11 cellular contexts compared by ENCODE assay signal in the genomic region with DNA sequence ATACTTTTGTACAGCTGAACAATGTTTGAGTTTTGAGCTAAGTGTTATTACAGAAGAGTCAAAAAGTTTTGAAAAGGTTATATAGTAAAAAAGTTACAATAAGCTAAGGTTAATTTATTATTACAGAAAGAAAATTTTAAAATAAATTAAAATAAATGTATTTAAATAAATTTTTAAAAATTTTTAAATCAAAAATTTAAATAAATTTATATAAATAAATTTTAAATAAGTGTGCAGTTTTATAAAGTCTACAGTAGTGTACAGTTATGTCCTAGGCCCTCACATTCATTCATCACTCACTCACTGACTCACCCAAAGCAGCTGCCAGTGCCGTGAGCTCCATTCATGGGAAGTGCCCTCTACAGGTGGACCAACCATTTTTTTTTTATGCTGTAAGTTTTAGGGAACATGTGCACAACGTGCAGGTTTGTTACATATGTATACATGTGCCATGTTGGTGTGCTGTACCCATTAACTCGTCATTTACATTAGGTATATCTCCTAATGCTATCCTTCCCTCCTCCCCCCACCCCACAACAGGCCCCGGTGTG.
DNase-seq lines count a peak whose midpoint lies in the region; ATAC-seq and TF ChIP-seq lines count a peak whose summit lies in the region.
"Had no signal": no experiment of that assay in that cellular context is flagged by ENCODE, and none has a peak within 500 bp of the region (broad histone marks: within the 10 kb centered on the region; RNA-seq: fewer than 3 reads in every experiment).

No MANE protein-coding gene starts in this region.

- no peak overlapping the region for H4K8ac ChIP-seq in H9 (replicated peaks; ENCODE audit: insufficient read length, low read depth, low read length)

- no peaks in the 10 kb centered on the region for H3K79me1 ChIP-seq in H9 (ENCODE audit: insufficient read depth, low read depth, low read length, poor library complexity, severe bottlenecking)

- H3K27ac Mint-ChIP-seq in H9: no peak overlapping the region

- H2BK20ac ChIP-seq in H9 (ENCODE audit: low read depth, low read length, poor library complexity, severe bottlenecking): no peak overlapping the region

- H3K4me2 ChIP-seq in H9 (ENCODE audit: insufficient read depth, insufficient read length, low read length): no peak overlapping the region

- H2BK120ac ChIP-seq in H9 (ENCODE audit: low read depth, low read length, poor library complexity, severe bottlenecking): no peak overlapping the region

- H4K20me1 ChIP-seq in H9 (ENCODE audit: control insufficient read depth, insufficient read depth, insufficient read length): no peaks in the 10 kb centered on the region

- no peaks in the 10 kb centered on the region for H3K23me2 ChIP-seq in H9 (ENCODE audit: insufficient read length, low read depth, low read length, poor library complexity, severe bottlenecking)

- H3K9me3 ChIP-seq in H9 (ENCODE audit: control insufficient read depth, low read depth, low read length): no peaks in the 10 kb centered on the region
- H3K9me3 ChIP-seq: thoracic aorta had no signal

- no peak overlapping the region for H3K14ac ChIP-seq in H9 (ENCODE audit: insufficient read depth, low read length)

- H3K36me3 Mint-ChIP-seq in H9 (ENCODE audit: insufficient read depth in 1 of 3, low read depth in 3 of 3): peaks cover 0 to 2% (median 0%) of the 10 kb centered on the region in 3 experiments; a peak in 1 of 7 replicates

- ATAC-seq in HG03196 (IDR thresholded peaks at IDR 0.05; ENCODE audit: unreplicated experiment): no peak

- H2BK5ac ChIP-seq in H9 (ENCODE audit: insufficient read length, low read length): no peak overlapping the region

- no peak overlapping the region for H2BK12ac ChIP-seq in H9 (ENCODE audit: insufficient read length, low read depth, low read length)

- no peak overlapping the region for H3T11ph ChIP-seq in H9 (ENCODE audit: low read length)

- TF ChIP-seq CTCF in H9 (conservative IDR thresholded peaks at IDR 0.05): peak; percentile 24; the same call in 2 of the 3 replicates
- TF ChIP-seq CTCF in RWPE1 (conservative IDR thresholded peaks at IDR 0.05; ENCODE audit: low read depth): no peak
- peak; percentile 3 for TF ChIP-seq CTCF in foreskin fibroblast (IDR thresholded peaks at IDR 0.05; ENCODE audit: low read depth, low read length)
- TF ChIP-seq CTCF in GM10248 (IDR thresholded peaks at IDR 0.05; ENCODE audit: control extremely low read depth, extremely low read depth, low read depth, missing control alignments): no peak

- H3K4me3 ChIP-seq in foreskin fibroblast (ENCODE audit: low read depth in 1 of 2, low read length in 2 of 2): no peak overlapping the region
- H3K4me3 ChIP-seq: thoracic aorta had no signal

- H3K4me3 Mint-ChIP-seq in H9: no peak overlapping the region

- no peaks in the 10 kb centered on the region for H3K27me3 ChIP-seq in H9 (ENCODE audit: insufficient read depth, low read length)

- no peak overlapping the region for H3K23ac ChIP-seq in H9 (ENCODE audit: insufficient read length, low read depth, low read length)

- CTCF ChIA-PET in RWPE1 (lab: Yijun Ruan, JAX) (interaction anchor here (0.6 kb wide), 5 partner anchors 18 to 465 kb away, joined by 3 to 4 read pairs (median 3); no protein-coding TSS in a partner anchor), GM10248 (lab: Yijun Ruan, JAX) (interaction anchor here (0.8 to 1.2 kb wide), 4 partner anchors 10 to 22 kb away, joined by 3 read pairs; no protein-coding TSS in a partner anchor)

- H2BK15ac ChIP-seq in H9 (ENCODE audit: low read depth, low read length): no peak overlapping the region

- no peak overlapping the region for H3K9ac ChIP-seq in H9 (ENCODE audit: extremely low read depth, insufficient read length, low read length)

- H3K18ac ChIP-seq in H9 (ENCODE audit: insufficient read length, low read depth, low read length): no peak overlapping the region

- no CpG with 5 or more reads among the region's 4 CpGs for WGBS in H9 (ENCODE audit: extremely low coverage, insufficient read length, low lambda C conversion rate)

- H3K56ac ChIP-seq in H9 (ENCODE audit: insufficient read length, low read depth, low read length): no peak overlapping the region

- H2AFZ ChIP-seq in H9 (ENCODE audit: low read length): no peak overlapping the region

- H3K4me1 Mint-ChIP-seq in H9: 0 out of 4 replicates have a peak, but pooled peaks cover 0 to 2% of the 10 kb centered on the region in 2 experiments

- H4K91ac ChIP-seq in H9 (ENCODE audit: insufficient read length, low read depth, low read length): no peak overlapping the region

- DNase-seq in ACHN: peak; percentile 60
- peak; percentile 4 for DNase-seq in H9
- DNase-seq in RWPE1 (ENCODE audit: low spot score): peak; percentile 40
- DNase-seq in foreskin fibroblast: no peak
- no peak for DNase-seq in GM10248 (ENCODE audit: extremely low spot score)
- DNase-seq in stimulated activated CD4-positive, alpha-beta T cell treated with anti-CD3 and anti-CD28 coated beads, Interleukin-4, amount 100 ng/mL, for 24 hours: no peak
- DNase-seq in activated CD8-positive, alpha-beta memory T cell treated with anti-CD3 and anti-CD28 coated beads, Interleukin-2, amount 50 U/mL, for 48 hours: no peak
- DNase-seq: activated naive CD4-positive, alpha-beta T cell; stimulated activated CD4-positive, alpha-beta T cell treated with anti-CD3 and anti-CD28 coated beads, Interleukin-4, amount 100 ng/mL, for 1 hour had no signal

- in situ Hi-C loops in ACHN (cut with HindIII; ENCODE audit: low pct_ligation_motif_present, low pct_unique_long_range_greater_than_20kb, low sequenced_read_pairs): no loop called here

- H4K5ac ChIP-seq in H9 (ENCODE audit: insufficient read length, low read depth, low read length): no peak overlapping the region

- no peak overlapping the region for H3K4ac ChIP-seq in H9 (ENCODE audit: low read depth, low read length)

- H3K27ac ChIP-seq in H9 (ENCODE audit: insufficient read length, low read depth, low read length) (no peak overlapping the region), RWPE1 (no peak overlapping the region)
- H3K27ac ChIP-seq: thoracic aorta had no signal

- POLR2A ChIA-PET in RWPE1 (lab: Yijun Ruan, JAX; ENCODE audit: low non-redundant PET) (no interaction called here), GM10248 (lab: Yijun Ruan, JAX) (no interaction called here)

- H2AK5ac ChIP-seq in H9 (ENCODE audit: insufficient read length, low read length): no peak overlapping the region

- no peaks in the 10 kb centered on the region for H3K79me2 ChIP-seq in H9 (ENCODE audit: insufficient read depth, low read length)

- H3K4me1 ChIP-seq in H9 (ENCODE audit: insufficient read depth, low read length): no peaks in the 10 kb centered on the region

- H3K27me3 Mint-ChIP-seq in H9 (ENCODE audit: low read depth): peaks cover 10% of the 10 kb centered on the region

- H3K9me3 Mint-ChIP-seq in H9: peaks cover 6 to 7% of the 10 kb centered on the region in 2 experiments; a peak in 3 of 5 replicates

Comparison
In these comparisons a context has a peak if more than half of its experiments do, and no peak if none do; other contexts are left out.
1. DNase-seq: peak in ACHN (single experiment), H9 (single experiment) and RWPE1 (single experiment); none in foreskin fibroblast (0 of 2), GM10248 (single experiment), stimulated activated CD4-positive, alpha-beta T cell treated with anti-CD3 and anti-CD28 coated beads, Interleukin-4, amount 100 ng/mL, for 24 hours (single experiment) and activated CD8-positive, alpha-beta memory T cell treated with anti-CD3 and anti-CD28 coated beads, Interleukin-2, amount 50 U/mL, for 48 hours (single experiment).
2. CTCF ChIP-seq: peak in H9 (single experiment) and foreskin fibroblast (single experiment); none in RWPE1 (single experiment) and GM10248 (single experiment).